In genomic region chr2:45993476-45993991, GRCh38 we compare ENCODE assay signal across 9 cellular contexts.
DNase-seq lines count a peak whose midpoint lies in the region; ATAC-seq and TF ChIP-seq lines count a peak whose summit lies in the region.
"Had no signal": no experiment of that assay in that cellular context is flagged by ENCODE, and none has a peak within 500 bp of the region (broad histone marks: within the 10 kb centered on the region; RNA-seq: fewer than 3 reads in every experiment).

No MANE protein-coding gene starts in this region.

- peak; percentile 36 to 83 (median 64) for DNase-seq in CD4-positive, CD25-positive, alpha-beta regulatory T cell
- DNase-seq in HFF-Myc (ENCODE audit: extremely low read depth, low read depth) = peak; percentile 63
- peak; percentile 51 for DNase-seq in activated CD8-positive, alpha-beta memory T cell treated with anti-CD3 and anti-CD28 coated beads, Interleukin-2, amount 50 U/mL, for 4 hours
- DNase-seq in esophagus squamous epithelium (lab: John Stamatoyannopoulos, UW) = no peak
- peak; percentile 30 for DNase-seq in naive B cell
- peak; percentile 75 for DNase-seq in stomach

- no peaks in the 10 kb centered on the region for H3K9me3 Mint-ChIP-seq in CD4-positive, CD25-positive, alpha-beta regulatory T cell
- H3K9me3 Mint-ChIP-seq in naive B cell = peaks cover 0 to 3% (median 0%) of the 10 kb centered on the region in 7 donors

- no peak overlapping the region for H3K4me3 Mint-ChIP-seq in CD4-positive, CD25-positive, alpha-beta regulatory T cell
- H3K4me3 Mint-ChIP-seq in naive B cell = no peak overlapping the region
- H3K4me3 Mint-ChIP-seq: IgD-negative memory B cell had no signal

- H3K36me3 ChIP-seq in CD4-positive, CD25-positive, alpha-beta regulatory T cell (ENCODE audit: control insufficient read depth, insufficient read depth, low read length) = no peaks in the 10 kb centered on the region
- H3K36me3 ChIP-seq in OCI-LY3 (replicated peaks; ENCODE audit: low read depth, low read length) (no peaks in the 10 kb centered on the region), esophagus squamous epithelium (peaks cover 0 to 19% (median 0%) of the 10 kb centered on the region in 3 donors), stomach (peaks cover 0 to 18% (median 7%) of the 10 kb centered on the region in 4 donors)

- intact Hi-C loops in esophagus squamous epithelium (cut with DNase I) (no loop called here), stomach (cut with DNase I; ENCODE audit: low total_unique reads) (no loop called here)

- peak overlapping the region; percentile 12; the same call in 1 of the 2 replicates for H2AFZ ChIP-seq in OCI-LY3 (ENCODE audit: low read depth, low read length)

- TF ChIP-seq POLR2A in esophagus squamous epithelium (IDR thresholded peaks at IDR 0.05) = no peak
- TF ChIP-seq POLR2A in stomach (IDR thresholded peaks at IDR 0.05) = no peak

- H3K27me3 ChIP-seq in CD4-positive, CD25-positive, alpha-beta regulatory T cell (ENCODE audit: control insufficient read depth, insufficient read depth, low read length) = no peaks in the 10 kb centered on the region
- H3K27me3 ChIP-seq in OCI-LY3 (ENCODE audit: low read depth, low read length) = no peaks in the 10 kb centered on the region
- H3K27me3 ChIP-seq in esophagus squamous epithelium = no peaks in the 10 kb centered on the region
- no peaks in the 10 kb centered on the region for H3K27me3 ChIP-seq in stomach

- H3K79me2 ChIP-seq in OCI-LY3 (ENCODE audit: low read length) = no peaks in the 10 kb centered on the region

- H4K20me1 ChIP-seq in OCI-LY3 (ENCODE audit: insufficient read depth, low read length) = no peaks in the 10 kb centered on the region

- peak in 1 of 2 donors; percentile 59 for ATAC-seq in CD4-positive, CD25-positive, alpha-beta regulatory T cell (ENCODE audit: low read depth in 2 of 2)
- ATAC-seq in naive B cell (ENCODE audit: low read depth in 2 of 2) (peak in 1 of 2 donors; percentile 40), HG03139 (IDR thresholded peaks at IDR 0.05; ENCODE audit: unreplicated experiment) (no peak)

- TF ChIP-seq CTCF in HFF-Myc (IDR thresholded peaks at IDR 0.05; ENCODE audit: low read depth, low read length, missing control alignments) (peak; percentile 78), OCI-LY3 (IDR thresholded peaks at IDR 0.05; ENCODE audit: low read depth, low read length) (peak; percentile 87), esophagus squamous epithelium (IDR thresholded peaks at IDR 0.05) (peak; percentile 43 to 84 (median 80)), stomach (IDR thresholded peaks at IDR 0.05) (peak in 5 of 7 experiments; percentile 56 to 80 (median 76))

- no peak overlapping the region for H3K27ac ChIP-seq in CD4-positive, CD25-positive, alpha-beta regulatory T cell (ENCODE audit: insufficient read depth, low read length, poor library complexity, severe bottlenecking)
- H3K27ac ChIP-seq in OCI-LY3 (ENCODE audit: low read length) (no peak overlapping the region), esophagus squamous epithelium (peak overlapping the region in 3 of 4 donors; percentile 45 to 72 (median 48)), stomach (peak overlapping the region in 4 of 5 donors; percentile 74 to 86 (median 79))

- H3K4me1 ChIP-seq in CD4-positive, CD25-positive, alpha-beta regulatory T cell (ENCODE audit: control insufficient read depth, insufficient read depth, low read length, poor library complexity, severe bottlenecking) = no peaks in the 10 kb centered on the region
- peaks cover 9% of the 10 kb centered on the region for H3K4me1 ChIP-seq in OCI-LY3 (ENCODE audit: low read length)
- peaks cover 17 to 32% (median 21%) of the 10 kb centered on the region in 3 donors for H3K4me1 ChIP-seq in esophagus squamous epithelium
- peaks cover 21 to 40% (median 28%) of the 10 kb centered on the region in 4 donors for H3K4me1 ChIP-seq in stomach

- peaks cover 0 to 5% (median under 1%) of the 10 kb centered on the region in 4 donors for H3K4me1 Mint-ChIP-seq in CD4-positive, CD25-positive, alpha-beta regulatory T cell
- peaks cover 9 to 12% (median 12%) of the 10 kb centered on the region in 3 donors for H3K4me1 Mint-ChIP-seq in naive B cell
- H3K4me1 Mint-ChIP-seq: IgD-negative memory B cell had no signal

- H3K9ac ChIP-seq in OCI-LY3 (ENCODE audit: low read length) = 0 out of 2 replicates have a peak overlapping the region, but pooled peaks have one; percentile 12

- no peak for TF ChIP-seq EP300 in stomach (IDR thresholded peaks at IDR 0.05)

- no peak overlapping the region for H3K4me3 ChIP-seq in CD4-positive, CD25-positive, alpha-beta regulatory T cell (ENCODE audit: low read depth, low read length)
- H3K4me3 ChIP-seq in HFF-Myc (replicated peaks; ENCODE audit: low read depth, low read length) = no peak overlapping the region
- H3K4me3 ChIP-seq in OCI-LY3 (ENCODE audit: low read length) = peak overlapping the region; percentile 17; the same call in 1 of the 2 replicates
- H3K4me3 ChIP-seq in esophagus squamous epithelium = no peak overlapping the region
- H3K4me3 ChIP-seq in stomach = no peak overlapping the region

- H3K27ac Mint-ChIP-seq in CD4-positive, CD25-positive, alpha-beta regulatory T cell = peak overlapping the region in 1 of 3 donors; percentile 57
- peak overlapping the region in 3 of 6 donors; percentile 1 to 46 (median 36) for H3K27ac Mint-ChIP-seq in naive B cell
- H3K27ac Mint-ChIP-seq: IgD-negative memory B cell had no signal

- no peaks in the 10 kb centered on the region for H3K9me3 ChIP-seq in CD4-positive, CD25-positive, alpha-beta regulatory T cell (ENCODE audit: control insufficient read depth in 2 of 2, low read length in 2 of 2)
- H3K9me3 ChIP-seq in OCI-LY3 (ENCODE audit: insufficient read depth, low read length) = no peaks in the 10 kb centered on the region
- H3K9me3 ChIP-seq in esophagus squamous epithelium = no peaks in the 10 kb centered on the region
- no peaks in the 10 kb centered on the region for H3K9me3 ChIP-seq in stomach

- H3K4me2 ChIP-seq in OCI-LY3 (ENCODE audit: low read length) = peak overlapping the region; percentile 48

- no peaks in the 10 kb centered on the region for H3K36me3 Mint-ChIP-seq in CD4-positive, CD25-positive, alpha-beta regulatory T cell
- H3K36me3 Mint-ChIP-seq in naive B cell = peaks cover 21 to 28% of the 10 kb centered on the region in 2 donors

- WGBS in esophagus squamous epithelium, 2 donors = 46 to 53% methylated on average over 4 to 6 of the region's 6 CpGs
- 23 to 39% (median 32%) methylated on average over 6 of the region's 6 CpGs for WGBS in stomach, 5 donors

- H3K27me3 Mint-ChIP-seq in CD4-positive, CD25-positive, alpha-beta regulatory T cell = peaks cover 15% of the 10 kb centered on the region
- no peaks in the 10 kb centered on the region for H3K27me3 Mint-ChIP-seq in naive B cell
- H3K27me3 Mint-ChIP-seq: IgD-negative memory B cell had no signal

Comparison
In these comparisons a context has a peak if more than half of its experiments do, and no peak if none do; other contexts are left out.
1. H3K27ac ChIP-seq: peak in esophagus squamous epithelium (3 of 4) and stomach (4 of 5); none in CD4-positive, CD25-positive, alpha-beta regulatory T cell (single experiment) and OCI-LY3 (single experiment).
2. Peak in every context shown above with its lines, with median percentiles within 50 percentile points of each other: CTCF ChIP-seq.